ENCODE assay signal across 9 cellular contexts in the genomic region with DNA sequence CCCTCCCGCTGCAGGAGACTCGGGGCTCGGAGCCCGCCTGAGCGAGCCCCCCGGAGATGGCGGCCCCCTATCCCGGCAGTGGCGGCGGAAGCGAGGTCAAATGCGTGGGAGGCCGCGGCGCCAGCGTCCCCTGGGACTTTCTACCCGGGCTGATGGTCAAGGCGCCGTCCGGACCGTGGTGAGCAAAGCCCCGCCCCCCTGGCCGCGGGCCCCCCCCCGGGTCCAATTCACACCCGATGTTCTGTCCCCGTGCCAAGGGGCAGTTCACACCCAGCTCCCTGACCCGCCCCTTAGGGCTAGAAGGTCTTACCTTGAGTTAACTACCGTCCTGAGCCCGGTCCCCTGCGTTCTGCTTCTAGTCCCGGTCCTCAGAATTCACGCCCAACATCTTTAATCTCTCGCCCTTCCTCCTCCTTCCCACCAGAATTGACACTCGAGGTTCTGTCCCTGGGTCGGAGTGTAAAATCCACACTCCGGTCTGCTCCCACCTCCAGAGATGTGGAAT. TPM values are rescaled to one million over a fixed set of nuclear protein-coding genes. Genes with fewer than 3 reads are reported as not detected.
DNase-seq lines count a peak whose midpoint lies in the region; ATAC-seq and TF ChIP-seq lines count a peak whose summit lies in the region.
"Had no signal": no experiment of that assay in that cellular context is flagged by ENCODE, and none has a peak within 500 bp of the region (broad histone marks: within the 10 kb centered on the region; RNA-seq: fewer than 3 reads in every experiment).

No MANE protein-coding gene starts in this region.

- peak overlapping the region; percentile 61 for H3K4me3 ChIP-seq in iPS-15b (ENCODE audit: low read depth, low read length)
- H3K4me3 ChIP-seq in suprapubic skin = peak overlapping the region; percentile 39

- no peak overlapping the region for H3K27ac Mint-ChIP-seq in activated CD8-positive, alpha-beta T cell treated with anti-CD3 and anti-CD28 coated beads for 36 hours
- no peak overlapping the region for H3K27ac Mint-ChIP-seq in activated CD8-positive, alpha-beta T cell treated with anti-CD3 and anti-CD28 coated beads, Interleukin-2, amount 10 ng/mL, durations not matched to agents 7 days and 5 days
- no peak overlapping the region for H3K27ac Mint-ChIP-seq in activated naive CD8-positive, alpha-beta T cell

- no peak for TF ChIP-seq EP300 in suprapubic skin (IDR thresholded peaks at IDR 0.05)

- H3K4me1 ChIP-seq in iPS-15b (ENCODE audit: control insufficient read depth, insufficient read depth, low read length) = peaks cover 8% of the 10 kb centered on the region
- H3K4me1 ChIP-seq in suprapubic skin = peaks cover 34% of the 10 kb centered on the region

- no peaks in the 10 kb centered on the region for H3K9me3 ChIP-seq in iPS-15b (ENCODE audit: control insufficient read depth, insufficient read depth, low read length)
- H3K9me3 ChIP-seq in suprapubic skin = no peaks in the 10 kb centered on the region

- POLR2A ChIA-PET in activated CD8-positive, alpha-beta T cell treated with anti-CD3 and anti-CD28 coated beads for 36 hours (lab: Charles Lee) = interaction anchor here (0.5 to 0.6 kb wide), 2 partner anchors 161 to 251 kb away, joined by 3 read pairs; no protein-coding TSS in a partner anchor
- POLR2A ChIA-PET in activated CD8-positive, alpha-beta T cell treated with anti-CD3 and anti-CD28 coated beads, Interleukin-2, amount 10 ng/mL, durations not matched to agents 7 days and 5 days (lab: Charles Lee) = no interaction called here

- H3K27ac ChIP-seq in suprapubic skin = no peak overlapping the region
- H3K27ac ChIP-seq: C4-2B had no signal

- peak; percentile 31 for ATAC-seq in activated CD8-positive, alpha-beta T cell treated with anti-CD3 and anti-CD28 coated beads for 36 hours
- no peak for ATAC-seq in activated CD8-positive, alpha-beta T cell treated with anti-CD3 and anti-CD28 coated beads, Interleukin-2, amount 10 ng/mL, durations not matched to agents 7 days and 5 days
- ATAC-seq in HG03439 (IDR thresholded peaks at IDR 0.05; ENCODE audit: unreplicated experiment) = no peak

- peaks cover 8% of the 10 kb centered on the region for H3K4me1 Mint-ChIP-seq in activated CD8-positive, alpha-beta T cell treated with anti-CD3 and anti-CD28 coated beads for 36 hours (ENCODE audit: low read depth)
- H3K4me1 Mint-ChIP-seq in activated CD8-positive, alpha-beta T cell treated with anti-CD3 and anti-CD28 coated beads, Interleukin-2, amount 10 ng/mL, durations not matched to agents 7 days and 5 days (ENCODE audit: low read depth) = peaks cover 14% of the 10 kb centered on the region
- H3K4me1 Mint-ChIP-seq in activated naive CD8-positive, alpha-beta T cell (ENCODE audit: low read depth) = peaks cover 15% of the 10 kb centered on the region

- H3K9me3 Mint-ChIP-seq in activated CD8-positive, alpha-beta T cell treated with anti-CD3 and anti-CD28 coated beads for 36 hours = no peaks in the 10 kb centered on the region
- no peaks in the 10 kb centered on the region for H3K9me3 Mint-ChIP-seq in activated CD8-positive, alpha-beta T cell treated with anti-CD3 and anti-CD28 coated beads, Interleukin-2, amount 10 ng/mL, durations not matched to agents 7 days and 5 days (ENCODE audit: insufficient read depth)
- no peaks in the 10 kb centered on the region for H3K9me3 Mint-ChIP-seq in activated naive CD8-positive, alpha-beta T cell (ENCODE audit: low read depth)

- 3% methylated on average over 8 of the region's 37 CpGs for WGBS in suprapubic skin

- in situ Hi-C loops in ACHN (cut with HindIII; ENCODE audit: low pct_ligation_motif_present, low pct_unique_long_range_greater_than_20kb, low sequenced_read_pairs) = no loop called here

- intact Hi-C loops in activated CD8-positive, alpha-beta T cell treated with anti-CD3 and anti-CD28 coated beads for 36 hours (cut with micrococcal nuclease) = no loop called here

- no peak for TF ChIP-seq CTCF in activated CD8-positive, alpha-beta T cell treated with anti-CD3 and anti-CD28 coated beads for 36 hours (IDR thresholded peaks at IDR 0.05)
- TF ChIP-seq CTCF in suprapubic skin (IDR thresholded peaks at IDR 0.05) = no peak

- H3K36me3 Mint-ChIP-seq in activated CD8-positive, alpha-beta T cell treated with anti-CD3 and anti-CD28 coated beads for 36 hours (ENCODE audit: low read depth) = no peaks in the 10 kb centered on the region
- H3K36me3 Mint-ChIP-seq in activated CD8-positive, alpha-beta T cell treated with anti-CD3 and anti-CD28 coated beads, Interleukin-2, amount 10 ng/mL, durations not matched to agents 7 days and 5 days (ENCODE audit: low read depth) = no peaks in the 10 kb centered on the region
- H3K36me3 Mint-ChIP-seq in activated naive CD8-positive, alpha-beta T cell = no peaks in the 10 kb centered on the region

- no peak for DNase-seq in activated CD8-positive, alpha-beta T cell treated with anti-CD3 and anti-CD28 coated beads for 36 hours
- no peak for DNase-seq in activated CD8-positive, alpha-beta T cell treated with anti-CD3 and anti-CD28 coated beads, Interleukin-2, amount 10 ng/mL, durations not matched to agents 7 days and 5 days
- DNase-seq in suprapubic skin (ENCODE audit: low spot score in 2 of 2) (no peak), ACHN (no peak), germinal center (ENCODE audit: low spot score) (no peak)

- H3K27me3 ChIP-seq in iPS-15b (ENCODE audit: control insufficient read depth, insufficient read depth, low read length) = peaks cover 51% of the 10 kb centered on the region
- peaks cover 67% of the 10 kb centered on the region for H3K27me3 ChIP-seq in suprapubic skin

- CTCF ChIA-PET in activated CD8-positive, alpha-beta T cell treated with anti-CD3 and anti-CD28 coated beads for 36 hours (lab: Charles Lee) = interaction anchor here (1.1 to 6.6 kb wide), 2 partner anchors 8 to 94 kb away, joined by 3 to 60 read pairs; no protein-coding TSS in a partner anchor
- CTCF ChIA-PET in activated CD8-positive, alpha-beta T cell treated with anti-CD3 and anti-CD28 coated beads, Interleukin-2, amount 10 ng/mL, durations not matched to agents 7 days and 5 days (lab: Charles Lee) = interaction anchor here (1.3 to 4.5 kb wide), 2 partner anchors 8 to 36 kb away, joined by 3 to 34 read pairs; no protein-coding TSS in a partner anchor

- TF ChIP-seq POLR2A in suprapubic skin (IDR thresholded peaks at IDR 0.05) = no peak

- H3K36me3 ChIP-seq in iPS-15b (ENCODE audit: control insufficient read depth, insufficient read depth, low read length) = no peaks in the 10 kb centered on the region
- no peaks in the 10 kb centered on the region for H3K36me3 ChIP-seq in suprapubic skin

- H3K27me3 Mint-ChIP-seq in activated CD8-positive, alpha-beta T cell treated with anti-CD3 and anti-CD28 coated beads for 36 hours = peaks cover 46% of the 10 kb centered on the region
- H3K27me3 Mint-ChIP-seq in activated CD8-positive, alpha-beta T cell treated with anti-CD3 and anti-CD28 coated beads, Interleukin-2, amount 10 ng/mL, durations not matched to agents 7 days and 5 days (ENCODE audit: low read depth) = peaks cover 55% of the 10 kb centered on the region
- H3K27me3 Mint-ChIP-seq in activated naive CD8-positive, alpha-beta T cell = peaks cover 17% of the 10 kb centered on the region

- H3K9ac ChIP-seq in iPS-15b (ENCODE audit: low read depth, low read length) = no peak overlapping the region

- H3K4me3 Mint-ChIP-seq in activated CD8-positive, alpha-beta T cell treated with anti-CD3 and anti-CD28 coated beads for 36 hours = peak overlapping the region; percentile 44
- no peak overlapping the region for H3K4me3 Mint-ChIP-seq in activated CD8-positive, alpha-beta T cell treated with anti-CD3 and anti-CD28 coated beads, Interleukin-2, amount 10 ng/mL, durations not matched to agents 7 days and 5 days
- peak overlapping the region; percentile 58 for H3K4me3 Mint-ChIP-seq in activated naive CD8-positive, alpha-beta T cell

RNA-seq across cellular contexts. Expression of a gene that starts 1.4 kb away (rescaled TPM):
- under 1 TPM; 0.27 to 0.65 TPM for total RNA-seq in activated CD8-positive, alpha-beta T cell treated with anti-CD3 and anti-CD28 coated beads for 36 hours
- not detected for total RNA-seq in activated CD8-positive, alpha-beta T cell treated with anti-CD3 and anti-CD28 coated beads, Interleukin-2, amount 10 ng/mL, durations not matched to agents 7 days and 5 days
- 1 to 10 TPM; 4.7 to 6.8 (median 5.5) TPM for total RNA-seq in suprapubic skin

RNA-seq across cellular contexts. Expression of a gene that starts 27.4 kb away (rescaled TPM):
- 10 to 100 TPM; 61.2 to 61.5 TPM for total RNA-seq in activated CD8-positive, alpha-beta T cell treated with anti-CD3 and anti-CD28 coated beads for 36 hours
- 10 to 100 TPM; 74.4 to 76.8 TPM for total RNA-seq in activated CD8-positive, alpha-beta T cell treated with anti-CD3 and anti-CD28 coated beads, Interleukin-2, amount 10 ng/mL, durations not matched to agents 7 days and 5 days
- 10 to 100 TPM; 13.9 to 45.9 (median 31.3) TPM for total RNA-seq in suprapubic skin
